Comparison of ENCODE assay signal across 15 cellular contexts in the genomic region with DNA sequence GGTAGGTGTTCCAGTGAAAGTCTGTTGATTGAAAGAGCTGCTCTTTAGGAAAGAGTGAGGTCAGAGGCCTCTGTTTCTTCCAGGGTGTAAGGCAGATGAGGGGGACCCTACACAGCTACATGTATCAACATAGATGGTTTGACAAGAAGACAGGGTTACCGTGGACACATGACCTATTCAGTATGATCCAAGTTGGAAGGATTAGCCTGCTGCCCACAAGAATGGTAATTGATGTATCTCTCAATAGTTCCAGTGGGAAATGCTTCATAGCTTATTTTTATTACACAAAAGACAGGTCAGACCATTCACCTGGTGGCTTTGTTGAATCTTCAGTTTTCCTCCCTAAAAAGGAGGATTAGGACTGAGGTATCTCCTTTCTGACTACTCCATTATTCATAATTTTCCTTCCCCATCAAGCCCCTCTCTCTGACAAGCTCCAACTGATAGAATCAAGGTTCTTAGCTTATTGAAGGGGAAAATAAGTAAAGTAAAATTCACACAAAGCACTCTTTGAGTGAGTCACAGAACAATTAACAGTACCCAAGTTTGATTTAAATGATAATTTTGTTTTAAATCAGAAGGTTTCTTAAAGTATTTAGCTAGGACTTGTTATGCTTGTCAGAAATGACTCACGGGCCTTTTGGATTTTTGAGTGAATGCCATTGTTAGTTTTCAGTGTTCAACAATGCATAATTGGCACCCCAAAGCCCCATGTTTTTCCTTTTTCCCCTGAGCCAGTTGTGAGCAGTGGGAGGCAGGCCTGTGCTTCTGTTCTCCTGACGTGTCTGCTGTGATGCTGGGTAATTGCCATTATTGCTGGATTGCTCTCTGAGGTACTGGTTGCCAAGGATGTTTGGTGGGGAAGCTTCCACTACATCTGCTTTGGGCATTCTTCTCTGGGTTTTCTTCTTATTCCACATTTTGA.
DNase-seq lines count a peak whose midpoint lies in the region; ATAC-seq and TF ChIP-seq lines count a peak whose summit lies in the region.
"Had no signal": no experiment of that assay in that cellular context is flagged by ENCODE, and none has a peak within 500 bp of the region (broad histone marks: within the 10 kb centered on the region; RNA-seq: fewer than 3 reads in every experiment).

No MANE protein-coding gene starts in this region.

- no peak overlapping the region for H4K91ac ChIP-seq in mesenchymal stem cell (ENCODE audit: low read length)

- H3K18ac ChIP-seq in mesenchymal stem cell (ENCODE audit: low read depth in 1 of 2, low read length in 2 of 2): no peak overlapping the region

- H3K4ac ChIP-seq in mesenchymal stem cell (ENCODE audit: low read depth in 1 of 2, low read length in 2 of 2): no peak overlapping the region

- H2BK15ac ChIP-seq in mesenchymal stem cell (ENCODE audit: low read depth, poor library complexity, severe bottlenecking): no peak overlapping the region

- H2AFZ ChIP-seq in mesenchymal stem cell (ENCODE audit: low read depth, low read length): no peak overlapping the region

- H2BK12ac ChIP-seq in mesenchymal stem cell (ENCODE audit: low read length in 2 of 2): peak overlapping the region in 1 of 2 experiments; percentile 62

- ATAC-seq in naive thymus-derived CD8-positive, alpha-beta T cell: no peak
- ATAC-seq in gastrocnemius medialis: no peak

- H3K36me3 ChIP-seq in mesenchymal stem cell (ENCODE audit: control insufficient read depth in 1 of 2, insufficient read depth in 2 of 2, low read depth in 1 of 2, low read length in 2 of 2) (no peaks in the 10 kb centered on the region), gastrocnemius medialis (no peaks in the 10 kb centered on the region)
- H3K36me3 ChIP-seq: vagina had no signal

- peak overlapping the region; percentile 36 for H3K9ac ChIP-seq in mesenchymal stem cell (ENCODE audit: low read length)

- no peaks in the 10 kb centered on the region for H3K9me3 Mint-ChIP-seq in naive thymus-derived CD8-positive, alpha-beta T cell
- H3K9me3 Mint-ChIP-seq: activated naive CD4-positive, alpha-beta T cell treated with anti-CD3 and anti-CD28 coated beads, Interleukin-2, amount 10 ng/mL, durations not matched to agents 7 days and 5 days had no signal

- H3K9me3 ChIP-seq in mesenchymal stem cell (ENCODE audit: control insufficient read depth, low read length): no peaks in the 10 kb centered on the region
- no peaks in the 10 kb centered on the region for H3K9me3 ChIP-seq in gastrocnemius medialis
- H3K9me3 ChIP-seq: vagina had no signal

- H3K27ac ChIP-seq in cingulate gyrus (ENCODE audit: low read depth, low read length) (peak overlapping the region; percentile 3), mesenchymal stem cell (ENCODE audit: low read length, poor library complexity, severe bottlenecking) (no peak overlapping the region), gastrocnemius medialis (no peak overlapping the region)
- H3K27ac ChIP-seq: epithelial cell of prostate, vagina had no signal

- no peak overlapping the region for H3K4me3 ChIP-seq in mesenchymal stem cell (ENCODE audit: insufficient read depth in 1 of 2, low read depth in 1 of 2, low read length in 2 of 2)
- no peak overlapping the region for H3K4me3 ChIP-seq in gastrocnemius medialis
- H3K4me3 ChIP-seq: vagina had no signal

- peak overlapping the region; percentile 31 for H4K8ac ChIP-seq in mesenchymal stem cell (ENCODE audit: low read length)

- in situ Hi-C loops in gastrocnemius medialis (cut with MboI; ENCODE audit: low sequenced_read_pairs in 4 of 4): no loop called here

- H3K4me1 Mint-ChIP-seq in naive thymus-derived CD8-positive, alpha-beta T cell: no peaks in the 10 kb centered on the region
- H3K4me1 Mint-ChIP-seq: activated naive CD4-positive, alpha-beta T cell treated with anti-CD3 and anti-CD28 coated beads, Interleukin-2, amount 10 ng/mL, durations not matched to agents 7 days and 5 days; B cell had no signal

- H2AK5ac ChIP-seq in mesenchymal stem cell (ENCODE audit: low read length, severe bottlenecking): no peak overlapping the region

- no peak overlapping the region for H3K14ac ChIP-seq in mesenchymal stem cell (ENCODE audit: low read length in 2 of 2)

- no peak overlapping the region for H2BK5ac ChIP-seq in mesenchymal stem cell (ENCODE audit: low read depth, low read length, poor library complexity, severe bottlenecking)

- H3K4me2 ChIP-seq in mesenchymal stem cell (ENCODE audit: low read length, poor library complexity, severe bottlenecking): no peak overlapping the region

- no peak overlapping the region for H3K4me3 Mint-ChIP-seq in naive thymus-derived CD8-positive, alpha-beta T cell
- H3K4me3 Mint-ChIP-seq: activated CD4-positive, alpha-beta memory T cell treated with anti-CD3 and anti-CD28 coated beads for 36 hours; activated naive CD4-positive, alpha-beta T cell treated with anti-CD3 and anti-CD28 coated beads, Interleukin-2, amount 10 ng/mL, durations not matched to agents 7 days and 5 days; B cell had no signal

- 96% methylated on average over 2 of the region's 3 CpGs for WGBS in mesenchymal stem cell

- TF ChIP-seq POLR2A in gastrocnemius medialis (IDR thresholded peaks at IDR 0.05): no peak

- no peaks in the 10 kb centered on the region for H3K27me3 ChIP-seq in mesenchymal stem cell (ENCODE audit: control insufficient read depth in 1 of 2, insufficient read depth in 1 of 2, low read length in 2 of 2)
- no peaks in the 10 kb centered on the region for H3K27me3 ChIP-seq in gastrocnemius medialis
- H3K27me3 ChIP-seq: vagina had no signal

- intact Hi-C loops in gastrocnemius medialis (cut with DNase I; ENCODE audit: low total_unique reads): no loop called here

- no peaks in the 10 kb centered on the region for H3K79me1 ChIP-seq in mesenchymal stem cell (replicated peaks; ENCODE audit: low read length, poor library complexity, severe bottlenecking)

- TF ChIP-seq CTCF in gastrocnemius medialis (IDR thresholded peaks at IDR 0.05 in 4 of 5, conservative IDR thresholded peaks at IDR 0.05 in 1 of 5): no peak

- H3K27ac Mint-ChIP-seq in naive thymus-derived CD8-positive, alpha-beta T cell: no peak overlapping the region
- H3K27ac Mint-ChIP-seq: activated CD4-positive, alpha-beta memory T cell treated with anti-CD3 and anti-CD28 coated beads for 36 hours; activated naive CD4-positive, alpha-beta T cell treated with anti-CD3 and anti-CD28 coated beads, Interleukin-2, amount 10 ng/mL, durations not matched to agents 7 days and 5 days; B cell had no signal

- H3K36me3 Mint-ChIP-seq in naive thymus-derived CD8-positive, alpha-beta T cell: no peaks in the 10 kb centered on the region
- H3K36me3 Mint-ChIP-seq: activated CD4-positive, alpha-beta memory T cell treated with anti-CD3 and anti-CD28 coated beads for 36 hours; activated naive CD4-positive, alpha-beta T cell treated with anti-CD3 and anti-CD28 coated beads, Interleukin-2, amount 10 ng/mL, durations not matched to agents 7 days and 5 days had no signal

- no peak overlapping the region for H3K23ac ChIP-seq in mesenchymal stem cell (ENCODE audit: low read length in 2 of 2)

- no peak overlapping the region for H2BK120ac ChIP-seq in mesenchymal stem cell (ENCODE audit: low read depth, low read length)

- DNase-seq in A172 (ENCODE audit: low spot score) (peak; percentile 41), HT1080 (ENCODE audit: low read depth) (peak; percentile 55), mesenchymal stem cell (no peak), gastrocnemius medialis (no peak), T-helper 2 cell (no peak), DMS 273 treated with DMSO at 0.1 percent for 48 hours (lab: John Stamatoyannopoulos, UW) (no peak)
- DNase-seq in naive thymus-derived CD8-positive, alpha-beta T cell: no peak
- DNase-seq: activated CD4-positive, alpha-beta memory T cell treated with anti-CD3 and anti-CD28 coated beads for 36 hours; activated naive CD4-positive, alpha-beta T cell treated with anti-CD3 and anti-CD28 coated beads, Interleukin-2, amount 10 ng/mL, durations not matched to agents 7 days and 5 days; MM.1S; NCI-H748 treated with DMSO at 0.1 percent for 48 hours had no signal

- POLR2A ChIA-PET in naive thymus-derived CD8-positive, alpha-beta T cell (lab: Charles Lee): no interaction called here

- H3K27me3 Mint-ChIP-seq in naive thymus-derived CD8-positive, alpha-beta T cell: peaks cover 0 to 6% (median 3%) of the 10 kb centered on the region in 5 donors
- H3K27me3 Mint-ChIP-seq: activated CD4-positive, alpha-beta memory T cell treated with anti-CD3 and anti-CD28 coated beads for 36 hours; activated naive CD4-positive, alpha-beta T cell treated with anti-CD3 and anti-CD28 coated beads, Interleukin-2, amount 10 ng/mL, durations not matched to agents 7 days and 5 days had no signal

- H3K4me1 ChIP-seq in mesenchymal stem cell (ENCODE audit: control insufficient read depth, insufficient read depth, low read depth, low read length) (peaks cover 2% of the 10 kb centered on the region), gastrocnemius medialis (no peaks in the 10 kb centered on the region)

Comparison
In these comparisons a context has a peak if more than half of its experiments do, and no peak if none do; other contexts are left out.
1. DNase-seq: peak in A172 (single experiment) and HT1080 (single experiment); none in mesenchymal stem cell (single experiment), naive thymus-derived CD8-positive, alpha-beta T cell (0 of 10), gastrocnemius medialis (0 of 2), T-helper 2 cell (0 of 5) and DMS 273 treated with DMSO at 0.1 percent for 48 hours (single experiment).